8 cellular contexts compared by ENCODE assay signal in genomic region chr16:4847774-4848587, GRCh38. TPM values are rescaled to one million over a fixed set of nuclear protein-coding genes. Genes with fewer than 3 reads are reported as not detected.
DNase-seq lines count a peak whose midpoint lies in the region; ATAC-seq and TF ChIP-seq lines count a peak whose summit lies in the region.

No MANE protein-coding gene starts in this region.

- H3K9me3 ChIP-seq in RWPE2 (ENCODE audit: severe bottlenecking) (no peaks in the 10 kb centered on the region), adrenal gland (replicated peaks in 1 of 3) (no peaks in the 10 kb centered on the region), right cardiac atrium (ENCODE audit: control insufficient read depth, low read length) (no peaks in the 10 kb centered on the region)

- DNase-seq in AG20443 (ENCODE audit: low spot score) = peak; percentile 52
- no peak for DNase-seq in RWPE2 (ENCODE audit: low spot score)
- DNase-seq in adrenal gland = peak; percentile 72 to 88 (median 78)
- peak; percentile 72 to 83 (median 81) for DNase-seq in right cardiac atrium
- peak; percentile 37 for DNase-seq in retina
- DNase-seq in NCI-H1105 treated with DMSO at 0.1 percent for 48 hours (lab: John Stamatoyannopoulos, UW) = no peak

- peak in 1 of 2 donors; percentile 36 for TF ChIP-seq POLR2A in adrenal gland (IDR thresholded peaks at IDR 0.05)

- peaks cover 40% of the 10 kb centered on the region for H3K36me3 ChIP-seq in RWPE2 (ENCODE audit: low read depth)
- H3K36me3 ChIP-seq in adrenal gland (replicated peaks in 1 of 2) = peaks cover 0 to 21% of the 10 kb centered on the region in 2 donors

- intact Hi-C loops in adrenal gland (cut with DNase I) = loop anchor here in 1 of 2 donors (10.0 kb wide), 1 partner anchor 107 kb away; the partner anchor contains the start of gene SEC14L5
- intact Hi-C loops in right cardiac atrium (cut with DNase I) = no loop called here

- WGBS in adrenal gland, 4 donors = 0 to 1% (median 0%) methylated on average over 24 to 83 of the region's 83 CpGs
- WGBS in right cardiac atrium = under 1% methylated on average over 83 of the region's 83 CpGs

- H3K4me3 ChIP-seq in RWPE2 (ENCODE audit: severe bottlenecking) (peak overlapping the region; percentile 82), adrenal gland (peak overlapping the region; percentile 5 to 88 (median 76)), right cardiac atrium (ENCODE audit: low read length) (peak overlapping the region; percentile 81)

- TF ChIP-seq CTCF in RWPE2 (IDR thresholded peaks at IDR 0.05; ENCODE audit: poor library complexity, severe bottlenecking) (no peak), adrenal gland (IDR thresholded peaks at IDR 0.05) (no peak)

- H3K27ac ChIP-seq in RWPE2 (ENCODE audit: poor library complexity, severe bottlenecking) = peak overlapping the region; percentile 81
- H3K27ac ChIP-seq in adrenal gland = peak overlapping the region; percentile 84 to 99 (median 98)
- H3K27ac ChIP-seq in right cardiac atrium (ENCODE audit: low read length) = peak overlapping the region; percentile 77

- no peaks in the 10 kb centered on the region for H3K27me3 ChIP-seq in RWPE2 (ENCODE audit: insufficient read depth, poor library complexity, severe bottlenecking)
- H3K27me3 ChIP-seq in adrenal gland = no peaks in the 10 kb centered on the region
- H3K27me3 ChIP-seq in right cardiac atrium (ENCODE audit: control insufficient read depth, insufficient read depth) = no peaks in the 10 kb centered on the region

- H3K4me1 ChIP-seq in RWPE2 (ENCODE audit: insufficient read depth, poor library complexity, severe bottlenecking) (peaks cover 29% of the 10 kb centered on the region), adrenal gland (replicated peaks in 1 of 2) (peaks cover 26 to 60% of the 10 kb centered on the region in 2 donors), right cardiac atrium (ENCODE audit: control insufficient read depth, insufficient read depth, low read length) (peaks cover 5% of the 10 kb centered on the region)

- ATAC-seq in GM18907 (IDR thresholded peaks at IDR 0.05; ENCODE audit: unreplicated experiment) = peak; percentile 30
- ATAC-seq in HG03139 (IDR thresholded peaks at IDR 0.05; ENCODE audit: unreplicated experiment) = peak; percentile 9
- peak; percentile 38 for ATAC-seq in RWPE2 (ENCODE audit: low read depth)
- ATAC-seq in right cardiac atrium = peak; percentile 4 to 14

RNA-seq across cellular contexts. Expression of gene UBN1, which starts 0.7 kb away (rescaled TPM):
- total RNA-seq in adrenal gland = 10 to 100 TPM; 26.4 to 60.8 (median 31.4) TPM
- polyA plus RNA-seq in adrenal gland = 10 to 100 TPM in 2 of 3 donors, 1 to 10 TPM in 1; 5.9 to 21.2 (median 13.2) TPM
- 10 to 100 TPM; 24.4 to 30.4 (median 27.4) TPM for total RNA-seq in right cardiac atrium
- polyA plus RNA-seq in right cardiac atrium = 16.5 TPM

RNA-seq across cellular contexts. Expression of gene GLYR1, which starts 0.9 kb away (rescaled TPM):
- 100 to 1,000 TPM in 1 of 8 donors, 10 to 100 TPM in 7; 43.2 to 118 (median 86.2) TPM for total RNA-seq in adrenal gland
- polyA plus RNA-seq in adrenal gland = 100 to 1,000 TPM in 1 of 3 donors, 10 to 100 TPM in 2; 39.3 to 109 (median 50.6) TPM
- 10 to 100 TPM; 69.9 to 84.4 (median 81.1) TPM for total RNA-seq in right cardiac atrium
- polyA plus RNA-seq in right cardiac atrium = 56.1 TPM

RNA-seq across cellular contexts. Expression of gene ROGDI, which starts 45.5 kb away (rescaled TPM):
- total RNA-seq in adrenal gland (100 to 1,000 TPM in 1 of 8 donors, 10 to 100 TPM in 7; 32.4 to 103 (median 73.1) TPM), right cardiac atrium (10 to 100 TPM; 55.0 to 76.4 (median 65.3) TPM)
- polyA plus RNA-seq in adrenal gland (100 to 1,000 TPM in 2 of 3 donors, 10 to 100 TPM in 1; 68.6 to 194 (median 178) TPM), right cardiac atrium (86.3 TPM)

RNA-seq across cellular contexts. Expression of gene SMIM22, which starts 52.8 kb away (rescaled TPM):
- total RNA-seq in adrenal gland (not detected), right cardiac atrium (not detected)
- polyA plus RNA-seq in adrenal gland (not detected), right cardiac atrium (not detected)

RNA-seq across cellular contexts. Expression of gene SEPTIN12, which starts 59.8 kb away (rescaled TPM):
- total RNA-seq in adrenal gland (not detected), right cardiac atrium (under 1 TPM in 1 of 4 donors, not detected in 3; 0.64 TPM)
- polyA plus RNA-seq in adrenal gland (1 to 10 TPM in 1 of 3 donors, not detected in 2; 1.1 TPM), right cardiac atrium (not detected)

Comparison
In these comparisons a context has a peak if more than half of its experiments do, and no peak if none do; other contexts are left out.
1. DNase-seq: peak in AG20443 (single experiment), adrenal gland (7 of 7), right cardiac atrium (3 of 3) and retina (single experiment); none in RWPE2 (single experiment) and NCI-H1105 treated with DMSO at 0.1 percent for 48 hours (single experiment).
2. Peak in every context shown above with its lines, with median percentiles within 50 percentile points of each other: ATAC-seq, H3K27ac ChIP-seq and H3K4me3 ChIP-seq.